In genomic region chrX:111363741-111364140, GRCh38 we compare ENCODE assay signal across 34 cellular contexts. TPM values are rescaled to one million over a fixed set of nuclear protein-coding genes. Genes with fewer than 3 reads are reported as not detected.
"Had no signal": no experiment of that assay in that cellular context is flagged by ENCODE, and none has a peak within 500 bp of the region (broad histone marks: within the 10 kb centered on the region; RNA-seq: fewer than 3 reads in every experiment).

No MANE protein-coding gene starts in this region.

- ATAC-seq: effector memory CD8-positive, alpha-beta T cell; esophagus mucosa; gastrocnemius medialis; heart right ventricle; left cardiac atrium; left lung; left ventricle myocardium superior; lower lobe of right lung; mucosa of descending colon; naive thymus-derived CD8-positive, alpha-beta T cell had no signal

- H3K27ac ChIP-seq: epithelial cell of prostate, esophagus squamous epithelium, gastrocnemius medialis, heart right ventricle, left lung, lower lobe of right lung had no signal

- H3K4me1 ChIP-seq: esophagus squamous epithelium, gastrocnemius medialis, heart right ventricle, left lung, lower lobe of right lung had no signal

- H3K27me3 Mint-ChIP-seq: dendritic cell treated with granulocyte-macrophage colony-stimulating factor and Interleukin-4, amounts not matched to agents 40 ng/mL and 50 ng/mL, for 4 days; effector memory CD8-positive, alpha-beta T cell; naive thymus-derived CD8-positive, alpha-beta T cell had no signal

- FAIRE-seq: endometrium, islet of Langerhans, keratinocyte had no signal

- H3K27ac Mint-ChIP-seq: dendritic cell treated with granulocyte-macrophage colony-stimulating factor and Interleukin-4, amounts not matched to agents 40 ng/mL and 50 ng/mL, for 4 days; effector memory CD8-positive, alpha-beta T cell; endodermal cell; mesothelial cell of epicardium; naive B cell; naive thymus-derived CD8-positive, alpha-beta T cell had no signal

- DNase-seq: cortex of kidney; effector CD8-positive, alpha-beta T cell; effector memory CD8-positive, alpha-beta T cell; endodermal cell; erythroblast; esophagus squamous epithelium; foreskin fibroblast; foreskin melanocyte; gastrocnemius medialis; glutamatergic neuron; head of caudate nucleus; heart right ventricle; hippocampal formation; left cardiac atrium; left lung; left ventricle myocardium superior; lower lobe of right lung; mesenchymal stem cell; mucosa of descending colon; naive B cell; naive thymus-derived CD8-positive, alpha-beta T cell had no signal

- H3K4me3 ChIP-seq: esophagus squamous epithelium, gastrocnemius medialis, heart right ventricle, left lung, lower lobe of right lung, mucosa of descending colon had no signal

- H3K27me3 ChIP-seq: esophagus squamous epithelium, gastrocnemius medialis had no signal

- H3K9me3 Mint-ChIP-seq: dendritic cell treated with granulocyte-macrophage colony-stimulating factor and Interleukin-4, amounts not matched to agents 40 ng/mL and 50 ng/mL, for 4 days; effector memory CD8-positive, alpha-beta T cell; endodermal cell; mesothelial cell of epicardium; naive thymus-derived CD8-positive, alpha-beta T cell had no signal

- H3K36me3 Mint-ChIP-seq: mesothelial cell of epicardium; naive B cell; naive thymus-derived CD8-positive, alpha-beta T cell had no signal

- H3K4me1 Mint-ChIP-seq: mesothelial cell of epicardium; naive B cell; naive thymus-derived CD8-positive, alpha-beta T cell had no signal

- H3K36me3 ChIP-seq: esophagus squamous epithelium, gastrocnemius medialis, heart right ventricle, left lung, lower lobe of right lung had no signal

- H3K9me3 ChIP-seq: esophagus squamous epithelium, gastrocnemius medialis, heart right ventricle, left lung, lower lobe of right lung, mucosa of descending colon had no signal

- H3K4me3 Mint-ChIP-seq: dendritic cell treated with granulocyte-macrophage colony-stimulating factor and Interleukin-4, amounts not matched to agents 40 ng/mL and 50 ng/mL, for 4 days; effector memory CD8-positive, alpha-beta T cell; endodermal cell; mesothelial cell of epicardium; naive B cell; naive thymus-derived CD8-positive, alpha-beta T cell had no signal

RNA-seq across cellular contexts. Expression of gene DCX, which starts 48.3 kb away (rescaled TPM):
- total RNA-seq: dermis microvascular lymphatic vessel endothelial cell; gastrocnemius medialis; glomerular endothelial cell; kidney epithelial cell; left cardiac atrium; left lung; left ventricle myocardium superior; lower lobe of right lung; lung microvascular endothelial cell; mesenteric fat pad; myocyte; naive thymus-derived CD8-positive, alpha-beta T cell had no signal
- polyA plus RNA-seq: keratinocyte; naive thymus-derived CD8-positive, alpha-beta T cell had no signal
